Comparison of ENCODE assay signal across 7 cellular contexts in genomic region chr2:38748857-38749804, GRCh38. TPM values are rescaled to one million over a fixed set of nuclear protein-coding genes. Genes with fewer than 3 reads are reported as not detected.
A peak's percentile ranks its signal among the peaks of the same experiment; 100 is the strongest.
DNase-seq lines count a peak whose midpoint lies in the region; ATAC-seq and TF ChIP-seq lines count a peak whose summit lies in the region.

No MANE protein-coding gene starts in this region.

- no peak overlapping the region for H3K9ac ChIP-seq in fibroblast of lung (ENCODE audit: insufficient read depth, low read length)

- no peak for ATAC-seq in gastrocnemius medialis

- H3K4me3 ChIP-seq in H7 (ENCODE audit: insufficient read depth, low read depth, low read length) (peak overlapping the region; percentile 91), SJSA1 (peak overlapping the region; percentile 79), fibroblast of lung (replicated peaks in 1 of 4; ENCODE audit: control extremely low read depth in 1 of 4, insufficient read depth in 1 of 4, low read depth in 3 of 4, low read length in 4 of 4) (peak overlapping the region; percentile 92 to 99 (median 95)), gastrocnemius medialis (peak overlapping the region; percentile 72 to 88 (median 82))

- peaks cover 5% of the 10 kb centered on the region for H3K4me1 ChIP-seq in SJSA1 (replicated peaks)
- peaks cover 2% of the 10 kb centered on the region for H3K4me1 ChIP-seq in fibroblast of lung (ENCODE audit: control insufficient read depth, extremely low read depth, insufficient read depth, low read length)
- peaks cover 27 to 36% of the 10 kb centered on the region in 2 donors for H3K4me1 ChIP-seq in gastrocnemius medialis

- TF ChIP-seq CTCF in fibroblast of lung (conservative IDR thresholded peaks at IDR 0.05 in 1 of 2, IDR thresholded peaks at IDR 0.05 in 1 of 2; ENCODE audit: low read depth in 1 of 2, low read length in 2 of 2) (no peak), gastrocnemius medialis (IDR thresholded peaks at IDR 0.05 in 4 of 5, conservative IDR thresholded peaks at IDR 0.05 in 1 of 5) (no peak)

- peaks cover 65% of the 10 kb centered on the region for H3K79me2 ChIP-seq in fibroblast of lung (ENCODE audit: control insufficient read depth, insufficient read depth, low read length)

- H3K27me3 ChIP-seq in H7 (ENCODE audit: control insufficient read depth, insufficient read depth, low read length), result no peaks in the 10 kb centered on the region
- no peaks in the 10 kb centered on the region for H3K27me3 ChIP-seq in SJSA1 (replicated peaks)
- no peaks in the 10 kb centered on the region for H3K27me3 ChIP-seq in fibroblast of lung (ENCODE audit: control insufficient read depth, insufficient read depth, low read length)
- H3K27me3 ChIP-seq in gastrocnemius medialis, result no peaks in the 10 kb centered on the region

- no peak overlapping the region for H2AFZ ChIP-seq in fibroblast of lung (ENCODE audit: low read length)

- H3K36me3 ChIP-seq in H7 (replicated peaks; ENCODE audit: control insufficient read depth, insufficient read depth, low read length) (peaks cover 36% of the 10 kb centered on the region), SJSA1 (peaks cover 68% of the 10 kb centered on the region), fibroblast of lung (ENCODE audit: control insufficient read depth, insufficient read depth, low read length) (peaks cover 10% of the 10 kb centered on the region), gastrocnemius medialis (peaks cover 0 to 56% of the 10 kb centered on the region in 2 donors)

- no peak overlapping the region for H3K27ac ChIP-seq in SJSA1
- H3K27ac ChIP-seq in fibroblast of lung (ENCODE audit: insufficient read depth, low read length), result no peak overlapping the region
- peak overlapping the region; percentile 96 to 98 (median 97) for H3K27ac ChIP-seq in gastrocnemius medialis

- no peak for DNase-seq in H7
- DNase-seq in SJSA1 (ENCODE audit: low read depth in 1 of 2, low spot score in 2 of 2), result no peak
- no peak for DNase-seq in fibroblast of lung (ENCODE audit: low read depth in 2 of 2)
- DNase-seq in gastrocnemius medialis, result no peak
- no peak for DNase-seq in SK-N-DZ (ENCODE audit: low spot score)
- no peak for DNase-seq in NCI-H345 (lab: John Stamatoyannopoulos, UW)
- DNase-seq in DMS114 treated with DMSO at 0.1 percent for 48 hours (lab: John Stamatoyannopoulos, UW; ENCODE audit: unreplicated experiment), result no peak

- H3K9me3 ChIP-seq in SJSA1 (replicated peaks) (no peaks in the 10 kb centered on the region), fibroblast of lung (ENCODE audit: control insufficient read depth, insufficient read depth, low read depth, low read length) (no peaks in the 10 kb centered on the region), gastrocnemius medialis (no peaks in the 10 kb centered on the region)

- peak overlapping the region; percentile 93 for H3K4me2 ChIP-seq in fibroblast of lung (ENCODE audit: extremely low read depth, insufficient read depth, low read length)

- peaks cover 4% of the 10 kb centered on the region for H4K20me1 ChIP-seq in fibroblast of lung (ENCODE audit: control insufficient read depth, extremely low read depth, insufficient read depth, low read length)

- in situ Hi-C loops in gastrocnemius medialis (cut with MboI; ENCODE audit: low sequenced_read_pairs in 4 of 4), result loop anchor here in 3 of 4 donors (5.0 to 25.0 kb wide), 4 partner anchors 154 to 437 kb away; partner anchors contain the start of gene ATL2 (in 1 of the 3)

- intact Hi-C loops in gastrocnemius medialis (cut with DNase I; ENCODE audit: low total_unique reads), result no loop called here

- no peak for TF ChIP-seq POLR2A in gastrocnemius medialis (IDR thresholded peaks at IDR 0.05)

RNA-seq across cellular contexts. Expression of gene SRSF7, which starts 2.0 kb away (rescaled TPM):
- 140 and 206 TPM in 2 replicates for total RNA-seq in H7 (2014; rRNA removed; shearing (Covaris generic))
- total RNA-seq in SJSA1 (2014; rRNA removed; shearing (Covaris generic)), result 275 and 427 TPM in 2 replicates
- total RNA-seq in fibroblast of lung, result 69.9 and 118 TPM in 2 replicates
- 193 and 301 TPM in 2 replicates for polyA plus RNA-seq in fibroblast of lung
- 153 and 213 TPM in 2 replicates for polyA plus RNA-seq in fibroblast of lung (2012)
- polyA minus RNA-seq in fibroblast of lung (ENCODE audit: low replicate concordance), result 55.2 and 68.9 TPM in 2 replicates
- 10 to 100 TPM; 21.5 to 51.4 (median 34.1) TPM for total RNA-seq in gastrocnemius medialis
- 294 and 327 TPM in 2 replicates for polyA plus RNA-seq in SK-N-DZ (2014; cell fraction: cytosol; rRNA removed)
- polyA plus RNA-seq in SK-N-DZ (2014; cell fraction: nucleus; rRNA removed), result 723 and 849 TPM in 2 replicates

RNA-seq across cellular contexts. Expression of gene GEMIN6, which starts 28.9 kb away (rescaled TPM):
- 17.6 and 22.2 TPM in 2 replicates for total RNA-seq in H7 (2014; rRNA removed; shearing (Covaris generic))
- 14.8 and 16.4 TPM in 2 replicates for total RNA-seq in SJSA1 (2014; rRNA removed; shearing (Covaris generic))
- total RNA-seq in fibroblast of lung (15.0 and 18.7 TPM in 2 replicates), gastrocnemius medialis (1 to 10 TPM; 2.0 to 6.2 (median 3.2) TPM)
- 8.2 and 12.3 TPM in 2 replicates for polyA plus RNA-seq in fibroblast of lung
- 11.5 and 16.9 TPM in 2 replicates for polyA plus RNA-seq in fibroblast of lung (2012)
- 3.9 TPM in 1 of 2 replicates, not detected in the other for polyA minus RNA-seq in fibroblast of lung (ENCODE audit: low replicate concordance)
- polyA plus RNA-seq in SK-N-DZ (2014; cell fraction: cytosol; rRNA removed), result 17.3 and 23.6 TPM in 2 replicates
- polyA plus RNA-seq in SK-N-DZ (2014; cell fraction: nucleus; rRNA removed), result 11.0 and 13.0 TPM in 2 replicates

Comparison
In these comparisons a context has a peak if more than half of its experiments do, and no peak if none do; other contexts are left out.
1. H3K27ac ChIP-seq: peak in gastrocnemius medialis (4 of 4); none in SJSA1 (single experiment) and fibroblast of lung (single experiment).
2. Peak in every context shown above with its lines, with median percentiles within 50 percentile points of each other: H3K4me3 ChIP-seq.